8 cellular contexts compared by ENCODE assay signal in genomic region chr4:3302164-3302785, GRCh38. TPM values are rescaled to one million over a fixed set of nuclear protein-coding genes. Genes with fewer than 3 reads are reported as not detected.
A peak's percentile ranks its signal among the peaks of the same experiment; 100 is the strongest.
DNase-seq lines count a peak whose midpoint lies in the region; ATAC-seq and TF ChIP-seq lines count a peak whose summit lies in the region.

No MANE protein-coding gene starts in this region.

- H3K4me1 ChIP-seq in GM23338 (ENCODE audit: insufficient read depth), result peaks cover 6% of the 10 kb centered on the region; the same call in 1 of the 2 replicates

- H3K36me3 Mint-ChIP-seq in activated CD4-positive, alpha-beta memory T cell treated with anti-CD3 and anti-CD28 coated beads for 36 hours, result no peaks in the 10 kb centered on the region
- H3K36me3 Mint-ChIP-seq in effector memory CD8-positive, alpha-beta T cell (ENCODE audit: insufficient read depth), result peaks cover 3% of the 10 kb centered on the region
- no peaks in the 10 kb centered on the region for H3K36me3 Mint-ChIP-seq in GM23338 (ENCODE audit: low read depth)

- H3K36me3 ChIP-seq in GM23338 (ENCODE audit: insufficient read depth), result no peaks in the 10 kb centered on the region

- POLR2A ChIA-PET in activated CD4-positive, alpha-beta memory T cell treated with anti-CD3 and anti-CD28 coated beads for 36 hours (lab: Charles Lee), result no interaction called here

- peak overlapping the region; percentile 6 for H3K27ac Mint-ChIP-seq in activated CD4-positive, alpha-beta memory T cell treated with anti-CD3 and anti-CD28 coated beads for 36 hours
- H3K27ac Mint-ChIP-seq in effector memory CD8-positive, alpha-beta T cell, result peak overlapping the region; percentile 80 to 90
- H3K27ac Mint-ChIP-seq in GM23338, result no peak overlapping the region; the same call in 1 of the 2 replicates

- H3K4me2 ChIP-seq in GM23338, result no peak overlapping the region

- H3K79me2 ChIP-seq in GM23338 (replicated peaks; ENCODE audit: insufficient read depth), result peaks cover 41% of the 10 kb centered on the region

- no peaks in the 10 kb centered on the region for H3K9me3 Mint-ChIP-seq in activated CD4-positive, alpha-beta memory T cell treated with anti-CD3 and anti-CD28 coated beads for 36 hours
- H3K9me3 Mint-ChIP-seq in effector memory CD8-positive, alpha-beta T cell, result no peaks in the 10 kb centered on the region
- no peaks in the 10 kb centered on the region for H3K9me3 Mint-ChIP-seq in GM23338

- intact Hi-C loops in activated CD4-positive, alpha-beta memory T cell treated with anti-CD3 and anti-CD28 coated beads for 36 hours (cut with micrococcal nuclease), result no loop called here

- H3K9me2 ChIP-seq in GM23338 (ENCODE audit: insufficient read depth), result no peaks in the 10 kb centered on the region

- ATAC-seq in effector memory CD8-positive, alpha-beta T cell (replicated peaks), result peak; percentile 93
- no peak for ATAC-seq in HG02588 (IDR thresholded peaks at IDR 0.05; ENCODE audit: unreplicated experiment)
- ATAC-seq in GM23338, result no peak

- DNase-seq in H4 (ENCODE audit: low spot score) (peak; percentile 47), GM23338 (ENCODE audit: low spot score) (no peak), NCI-H146 (lab: John Stamatoyannopoulos, UW) (no peak), NOMO-1 treated with dmso at 0.1 percent for 144 hours (lab: John Stamatoyannopoulos, UW; ENCODE audit: unreplicated experiment) (no peak)
- peak; percentile 82 for DNase-seq in activated CD4-positive, alpha-beta memory T cell treated with anti-CD3 and anti-CD28 coated beads for 36 hours
- DNase-seq in effector memory CD8-positive, alpha-beta T cell, result peak; percentile 88 to 89 (median 88)
- peak; percentile 61 to 74 for DNase-seq in stimulated activated CD8-positive, alpha-beta memory T cell treated with anti-CD3 and anti-CD28 coated beads, Interleukin-2, amount 100 ng/mL, for 48 hours (ENCODE audit: low read depth in 2 of 2)

- no peak overlapping the region for H3K27ac ChIP-seq in GM23338 (ENCODE audit: low read depth)

- TF ChIP-seq CTCF in GM23338 (conservative IDR thresholded peaks at IDR 0.05; ENCODE audit: low read depth in 2 of 2), result no peak

- no peaks in the 10 kb centered on the region for H3K27me3 Mint-ChIP-seq in activated CD4-positive, alpha-beta memory T cell treated with anti-CD3 and anti-CD28 coated beads for 36 hours
- peaks cover 0 to 16% of the 10 kb centered on the region in 2 donors for H3K27me3 Mint-ChIP-seq in effector memory CD8-positive, alpha-beta T cell
- peaks cover 27% of the 10 kb centered on the region for H3K27me3 Mint-ChIP-seq in GM23338 (ENCODE audit: insufficient read depth, low read depth, poor library complexity)

- peaks cover 10% of the 10 kb centered on the region; the same call in 1 of the 2 replicates for H4K20me1 ChIP-seq in GM23338 (replicated peaks; ENCODE audit: insufficient read depth)

- H3F3A ChIP-seq in GM23338 (replicated peaks; ENCODE audit: low read depth), result no peaks in the 10 kb centered on the region

- H2AFZ ChIP-seq in GM23338, result no peak overlapping the region

- H3K27me3 ChIP-seq in GM23338 (ENCODE audit: insufficient read depth), result no peaks in the 10 kb centered on the region

- H3K4me1 Mint-ChIP-seq in activated CD4-positive, alpha-beta memory T cell treated with anti-CD3 and anti-CD28 coated beads for 36 hours (ENCODE audit: low read depth), result peaks cover 51% of the 10 kb centered on the region
- H3K4me1 Mint-ChIP-seq in effector memory CD8-positive, alpha-beta T cell (ENCODE audit: low read depth in 2 of 2), result peaks cover 41 to 49% of the 10 kb centered on the region in 2 donors
- H3K4me1 Mint-ChIP-seq in GM23338, result peaks cover 50% of the 10 kb centered on the region

- CTCF ChIA-PET in activated CD4-positive, alpha-beta memory T cell treated with anti-CD3 and anti-CD28 coated beads for 36 hours (lab: Charles Lee), result no interaction called here

- peak overlapping the region; percentile 44 for H3K4me3 Mint-ChIP-seq in activated CD4-positive, alpha-beta memory T cell treated with anti-CD3 and anti-CD28 coated beads for 36 hours
- H3K4me3 Mint-ChIP-seq in effector memory CD8-positive, alpha-beta T cell, result peak overlapping the region; percentile 88 to 91
- no peak overlapping the region for H3K4me3 Mint-ChIP-seq in GM23338

- H3K4me3 ChIP-seq in GM23338, result no peak overlapping the region

TF ChIP-seq in GM23338, 12 proteins besides CTCF, POLR2A, EP300 and RAD21:
- TF ChIP-seq NANOG (IDR thresholded peaks at IDR 0.05; ENCODE audit: borderline replicate concordance) (no peak), ZNF114 (CRISPR knock-in tag; IDR thresholded peaks at IDR 0.05) (no peak), ETS1 (IDR thresholded peaks at IDR 0.05) (no peak), ZNF331 (CRISPR knock-in tag; IDR thresholded peaks at IDR 0.05; ENCODE audit: low read depth) (no peak), STAT1 (IDR thresholded peaks at IDR 0.05; ENCODE audit: unreplicated experiment) (no peak), REST (IDR thresholded peaks at IDR 0.05; ENCODE audit: unreplicated experiment) (no peak)

RNA-seq across cellular contexts. Expression of gene RGS12, which starts 9.5 kb away (rescaled TPM):
- total RNA-seq in H4 (2014; rRNA removed; shearing (Covaris generic)), result 13.6 and 16.6 TPM in 2 replicates
- total RNA-seq in activated CD4-positive, alpha-beta memory T cell treated with anti-CD3 and anti-CD28 coated beads for 36 hours, result 1 to 10 TPM; 8.6 to 8.8 TPM
- 13.4 and 19.0 TPM in 2 replicates for total RNA-seq in GM23338 (2014; rRNA removed; shearing (Covaris generic))
- polyA plus RNA-seq in GM23338 (2016; fragmentation: Nextera tagmentation; extraction: Ambion mirVana), result 8.0 and 8.2 TPM in 2 replicates

RNA-seq across cellular contexts. Expression of gene MSANTD1, which starts 53.3 kb away (rescaled TPM):
- 0.19 and 1.3 TPM in 2 replicates for total RNA-seq in H4 (2014; rRNA removed; shearing (Covaris generic))
- total RNA-seq in activated CD4-positive, alpha-beta memory T cell treated with anti-CD3 and anti-CD28 coated beads for 36 hours, result under 1 TPM; 0.39 to 0.45 TPM
- total RNA-seq in GM23338 (2014; rRNA removed; shearing (Covaris generic)), result 1.0 and 1.2 TPM in 2 replicates
- 0.29 and 0.31 TPM in 2 replicates for polyA plus RNA-seq in GM23338 (2016; fragmentation: Nextera tagmentation; extraction: Ambion mirVana)

Comparison
In these comparisons a context has a peak if more than half of its experiments do, and no peak if none do; other contexts are left out.
1. DNase-seq: peak in H4 (single experiment), activated CD4-positive, alpha-beta memory T cell treated with anti-CD3 and anti-CD28 coated beads for 36 hours (single experiment), effector memory CD8-positive, alpha-beta T cell (3 of 3) and stimulated activated CD8-positive, alpha-beta memory T cell treated with anti-CD3 and anti-CD28 coated beads, Interleukin-2, amount 100 ng/mL, for 48 hours (2 of 2); none in GM23338 (single experiment), NCI-H146 (single experiment) and NOMO-1 treated with dmso at 0.1 percent for 144 hours (single experiment).